In genomic region chr2:172288603-172289002, GRCh38 we compare ENCODE assay signal across 10 cellular contexts.
DNase-seq lines count a peak whose midpoint lies in the region; ATAC-seq and TF ChIP-seq lines count a peak whose summit lies in the region.
"Had no signal": no experiment of that assay in that cellular context is flagged by ENCODE, and none has a peak within 500 bp of the region (broad histone marks: within the 10 kb centered on the region; RNA-seq: fewer than 3 reads in every experiment).

No MANE protein-coding gene starts in this region.

- no peaks in the 10 kb centered on the region for H3K36me3 Mint-ChIP-seq in MCF 10A (ENCODE audit: insufficient read depth, unreplicated experiment)
- no peaks in the 10 kb centered on the region for H3K36me3 Mint-ChIP-seq in HFFc6 (ENCODE audit: low read depth)
- H3K36me3 Mint-ChIP-seq: activated naive CD4-positive, alpha-beta T cell treated with anti-CD3 and anti-CD28 coated beads, Interleukin-2, amount 50 U/mL, for 24 hours had no signal

- no TSS peak for BruUV-seq in MCF 10A (replicated peaks; lab: Mats Ljungman, UMichigan)

- no peak overlapping the region for H3K9ac ChIP-seq in colonic mucosa (ENCODE audit: low read depth in 2 of 2, low read length in 2 of 2)

- DNase-seq in MCF 10A (ENCODE audit: unreplicated experiment): peak; percentile 91
- no peak for DNase-seq in breast epithelium (ENCODE audit: low spot score in 2 of 2)
- peak; percentile 5 to 11 for DNase-seq in activated CD4-positive, alpha-beta T cell treated with anti-CD3 and anti-CD28 coated beads for 24 hours (ENCODE audit: low read depth in 2 of 2)
- peak; percentile 92 for DNase-seq in epithelial cell of esophagus (ENCODE audit: low read depth)
- DNase-seq in cerebellar nuclear complex (lab: John Stamatoyannopoulos, UW): no peak
- no peak for DNase-seq in colonic mucosa
- no peak for DNase-seq in HFFc6
- DNase-seq: midbrain had no signal

- H3K4me1 ChIP-seq in breast epithelium: no peaks in the 10 kb centered on the region
- H3K4me1 ChIP-seq in colonic mucosa: no peaks in the 10 kb centered on the region

- H3K4me3 Mint-ChIP-seq in MCF 10A (ENCODE audit: unreplicated experiment) (no peak overlapping the region), HFFc6 (no peak overlapping the region)
- H3K4me3 Mint-ChIP-seq: activated naive CD4-positive, alpha-beta T cell treated with anti-CD3 and anti-CD28 coated beads, Interleukin-2, amount 50 U/mL, for 24 hours had no signal

- H3K9me3 Mint-ChIP-seq in MCF 10A (ENCODE audit: unreplicated experiment) (no peaks in the 10 kb centered on the region), HFFc6 (no peaks in the 10 kb centered on the region)
- H3K9me3 Mint-ChIP-seq: activated naive CD4-positive, alpha-beta T cell treated with anti-CD3 and anti-CD28 coated beads, Interleukin-2, amount 50 U/mL, for 24 hours had no signal

- H3K36me3 ChIP-seq in breast epithelium: no peaks in the 10 kb centered on the region
- H3K36me3 ChIP-seq in colonic mucosa: no peaks in the 10 kb centered on the region

- CTCF ChIA-PET in MCF 10A (lab: Yijun Ruan, JAX): interaction anchor here (0.6 to 1.4 kb wide), 2 partner anchors 173 to 193 kb away, joined by 3 to 4 read pairs; no protein-coding TSS in a partner anchor

- no peaks in the 10 kb centered on the region for H3K27me3 ChIP-seq in breast epithelium
- no peaks in the 10 kb centered on the region for H3K27me3 ChIP-seq in colonic mucosa

- intact Hi-C loops in MCF 10A (cut with micrococcal nuclease): loop anchor here (10.0 kb wide), 1 partner anchor 136 kb away; the partner anchor contains the start of gene ITGA6
- intact Hi-C loops in breast epithelium (cut with DNase I; ENCODE audit: low total_unique reads): no loop called here
- intact Hi-C loops in colonic mucosa (cut with DNase I): no loop called here

- H3K27ac ChIP-seq in breast epithelium (no peak overlapping the region), colonic mucosa (no peak overlapping the region)

- H3K9me3 ChIP-seq in breast epithelium (no peaks in the 10 kb centered on the region), colonic mucosa (no peaks in the 10 kb centered on the region)

- H3K27me3 Mint-ChIP-seq in MCF 10A (ENCODE audit: insufficient read depth, unreplicated experiment): no peaks in the 10 kb centered on the region
- no peaks in the 10 kb centered on the region for H3K27me3 Mint-ChIP-seq in HFFc6 (ENCODE audit: insufficient read depth)
- H3K27me3 Mint-ChIP-seq: activated naive CD4-positive, alpha-beta T cell treated with anti-CD3 and anti-CD28 coated beads, Interleukin-2, amount 50 U/mL, for 24 hours had no signal

- H3K4me1 Mint-ChIP-seq in MCF 10A (ENCODE audit: insufficient read depth, unreplicated experiment) (peaks cover 4% of the 10 kb centered on the region), HFFc6 (ENCODE audit: low read depth) (peaks cover 44% of the 10 kb centered on the region)

- H3K27ac Mint-ChIP-seq in MCF 10A (ENCODE audit: low read depth, unreplicated experiment): no peak overlapping the region
- no peak overlapping the region for H3K27ac Mint-ChIP-seq in HFFc6
- H3K27ac Mint-ChIP-seq: activated naive CD4-positive, alpha-beta T cell treated with anti-CD3 and anti-CD28 coated beads, Interleukin-2, amount 50 U/mL, for 24 hours had no signal

- no peak for ATAC-seq in HG02981 (IDR thresholded peaks at IDR 0.05; ENCODE audit: unreplicated experiment)

- H3K4me3 ChIP-seq in breast epithelium: no peak overlapping the region
- H3K4me3 ChIP-seq in epithelial cell of esophagus (ENCODE audit: low read length): no peak overlapping the region
- H3K4me3 ChIP-seq in colonic mucosa: no peak overlapping the region

- TF ChIP-seq CTCF in MCF 10A (IDR thresholded peaks at IDR 0.05; ENCODE audit: unreplicated experiment) (no peak), breast epithelium (IDR thresholded peaks at IDR 0.05) (no peak), epithelial cell of esophagus (IDR thresholded peaks at IDR 0.05; ENCODE audit: insufficient read depth, low read depth, low read length, missing control alignments) (no peak), colonic mucosa (IDR thresholded peaks at IDR 0.05) (no peak), HFFc6 (IDR thresholded peaks at IDR 0.05) (no peak)

- TF ChIP-seq POLR2A in breast epithelium (IDR thresholded peaks at IDR 0.05): no peak

- POLR2A ChIA-PET in MCF 10A (lab: Yijun Ruan, JAX): interaction anchor here (0.7 to 1.4 kb wide), 4 partner anchors 10 to 160 kb away, joined by 3 to 4 read pairs (median 4); no protein-coding TSS in a partner anchor

Comparison
In these comparisons a context has a peak if more than half of its experiments do, and no peak if none do; other contexts are left out.
1. DNase-seq: peak in MCF 10A (single experiment), activated CD4-positive, alpha-beta T cell treated with anti-CD3 and anti-CD28 coated beads for 24 hours (2 of 2) and epithelial cell of esophagus (single experiment); none in breast epithelium (0 of 2), cerebellar nuclear complex (0 of 2), colonic mucosa (single experiment) and HFFc6 (single experiment).